8 cellular contexts compared by ENCODE assay signal in genomic region chr9:108761530-108762347, GRCh38.
A peak's percentile ranks its signal among the peaks of the same experiment; 100 is the strongest.
DNase-seq lines count a peak whose midpoint lies in the region; ATAC-seq and TF ChIP-seq lines count a peak whose summit lies in the region.

No MANE protein-coding gene starts in this region.

- no peak overlapping the region for H3K4me3 Mint-ChIP-seq in activated CD4-positive, alpha-beta T cell treated with anti-CD3 and anti-CD28 coated beads for 36 hours
- H3K4me3 Mint-ChIP-seq in neural progenitor cell: no peak overlapping the region

- no peaks in the 10 kb centered on the region for H3K4me1 Mint-ChIP-seq in activated CD4-positive, alpha-beta T cell treated with anti-CD3 and anti-CD28 coated beads for 36 hours
- H3K4me1 Mint-ChIP-seq in neural progenitor cell: no peaks in the 10 kb centered on the region

- H3K36me3 ChIP-seq in GM23248 (ENCODE audit: low read depth) (no peaks in the 10 kb centered on the region), neural progenitor cell (no peaks in the 10 kb centered on the region)
- H3K36me3 ChIP-seq in effector memory CD4-positive, alpha-beta T cell (ENCODE audit: control insufficient read depth, insufficient read depth, low read length): no peaks in the 10 kb centered on the region

- WGBS in GM23248 (ENCODE audit: low coverage in 1 of 2, low lambda C conversion rate in 2 of 2, missing lambda C conversion rate in 2 of 2), 2 experiments: 21 to 24% methylated on average over 11 of the region's 11 CpGs

- in situ Hi-C loops in GM23248 (cut with MboI): loop anchor here (25.0 kb wide), 2 partner anchors 474 to 1324 kb away; no protein-coding TSS in a partner anchor

- no peaks in the 10 kb centered on the region for H3K36me3 Mint-ChIP-seq in activated CD4-positive, alpha-beta T cell treated with anti-CD3 and anti-CD28 coated beads for 36 hours (ENCODE audit: low read depth)
- no peaks in the 10 kb centered on the region for H3K36me3 Mint-ChIP-seq in neural progenitor cell

- H3K9me3 Mint-ChIP-seq in activated CD4-positive, alpha-beta T cell treated with anti-CD3 and anti-CD28 coated beads for 36 hours (ENCODE audit: low read depth): no peaks in the 10 kb centered on the region
- H3K9me3 Mint-ChIP-seq in neural progenitor cell: no peaks in the 10 kb centered on the region

- no peak overlapping the region for H3K4me3 ChIP-seq in GM23248
- no peak overlapping the region for H3K4me3 ChIP-seq in neural progenitor cell
- H3K4me3 ChIP-seq in effector memory CD4-positive, alpha-beta T cell (ENCODE audit: insufficient read depth, low read depth, low read length, poor library complexity, severe bottlenecking): no peak overlapping the region

- H3K9me2 ChIP-seq in GM23248 (ENCODE audit: insufficient read depth): no peaks in the 10 kb centered on the region

- peaks cover 2% of the 10 kb centered on the region for H3K27me3 Mint-ChIP-seq in activated CD4-positive, alpha-beta T cell treated with anti-CD3 and anti-CD28 coated beads for 36 hours
- peaks cover 4% of the 10 kb centered on the region for H3K27me3 Mint-ChIP-seq in neural progenitor cell (ENCODE audit: insufficient read depth, low read depth)

- peak; percentile 58 for ATAC-seq in activated CD4-positive, alpha-beta T cell treated with anti-CD3 and anti-CD28 coated beads for 36 hours
- ATAC-seq in GM19467 (IDR thresholded peaks at IDR 0.05; ENCODE audit: unreplicated experiment): no peak

- no peak overlapping the region for H3K27ac ChIP-seq in GM23248
- H3K27ac ChIP-seq in neural progenitor cell: no peak overlapping the region
- H3K27ac ChIP-seq in effector memory CD4-positive, alpha-beta T cell (ENCODE audit: insufficient read depth, low read length, poor library complexity, severe bottlenecking): no peak overlapping the region

- H3K9me3 ChIP-seq in GM23248 (ENCODE audit: low read depth) (no peaks in the 10 kb centered on the region), neural progenitor cell (ENCODE audit: low read depth) (no peaks in the 10 kb centered on the region)
- no peaks in the 10 kb centered on the region for H3K9me3 ChIP-seq in effector memory CD4-positive, alpha-beta T cell (ENCODE audit: control insufficient read depth, low read length)

- H3K9ac ChIP-seq in GM23248 (no peak overlapping the region), neural progenitor cell (no peak overlapping the region)

- H3K27ac Mint-ChIP-seq in activated CD4-positive, alpha-beta T cell treated with anti-CD3 and anti-CD28 coated beads for 36 hours: no peak overlapping the region
- H3K27ac Mint-ChIP-seq in neural progenitor cell: no peak overlapping the region

- POLR2A ChIA-PET in activated CD4-positive, alpha-beta T cell treated with anti-CD3 and anti-CD28 coated beads for 36 hours (lab: Charles Lee): no interaction called here

- H3K4me2 ChIP-seq in GM23248 (ENCODE audit: unreplicated experiment): no peak overlapping the region
- no peak overlapping the region for H3K4me2 ChIP-seq in neural progenitor cell

- H3K27me3 ChIP-seq in GM23248 (replicated peaks; ENCODE audit: insufficient read depth) (no peaks in the 10 kb centered on the region; the same call in 1 of the 2 replicates), neural progenitor cell (no peaks in the 10 kb centered on the region)
- no peaks in the 10 kb centered on the region for H3K27me3 ChIP-seq in effector memory CD4-positive, alpha-beta T cell (replicated peaks; ENCODE audit: control insufficient read depth, insufficient read depth, low read length, poor library complexity, severe bottlenecking)

- H3F3A ChIP-seq in GM23248 (ENCODE audit: insufficient read depth) (no peaks in the 10 kb centered on the region), neural progenitor cell (ENCODE audit: low read depth) (no peaks in the 10 kb centered on the region)

- intact Hi-C loops in activated CD4-positive, alpha-beta T cell treated with anti-CD3 and anti-CD28 coated beads for 36 hours (cut with DNase I, micrococcal nuclease): loop anchor here in 1 of 2 experiments (1.0 to 5.0 kb wide), 6 partner anchors 194 to 1624 kb away; no protein-coding TSS in a partner anchor

- H4K20me1 ChIP-seq in GM23248 (ENCODE audit: insufficient read depth): no peaks in the 10 kb centered on the region
- H4K20me1 ChIP-seq in neural progenitor cell (ENCODE audit: low read depth): no peaks in the 10 kb centered on the region

- H3K79me2 ChIP-seq in GM23248 (ENCODE audit: insufficient read depth): no peaks in the 10 kb centered on the region
- no peaks in the 10 kb centered on the region for H3K79me2 ChIP-seq in neural progenitor cell (ENCODE audit: low read depth)

- DNase-seq in DMS53 (lab: John Stamatoyannopoulos, UW): peak; percentile 69
- peak; percentile 74 for DNase-seq in GM23248
- DNase-seq in NCI-H146 (lab: John Stamatoyannopoulos, UW): peak; percentile 68
- peak; percentile 64 for DNase-seq in activated CD4-positive, alpha-beta T cell treated with anti-CD3 and anti-CD28 coated beads for 36 hours
- peak; percentile 80 for DNase-seq in fibroblast of peridontal ligament (ENCODE audit: extremely low read depth)
- peak; percentile 76 for DNase-seq in neural progenitor cell (ENCODE audit: low spot score)
- DNase-seq in effector memory CD4-positive, alpha-beta T cell: no peak

- H3K4me1 ChIP-seq in GM23248 (ENCODE audit: insufficient read depth) (peaks cover 6% of the 10 kb centered on the region; the same call in 1 of the 2 replicates), neural progenitor cell (no peaks in the 10 kb centered on the region)
- no peaks in the 10 kb centered on the region for H3K4me1 ChIP-seq in effector memory CD4-positive, alpha-beta T cell (ENCODE audit: control insufficient read depth, insufficient read depth, low read length, poor library complexity, severe bottlenecking)

- TF ChIP-seq CTCF in neural progenitor cell (IDR thresholded peaks at IDR 0.05): peak; percentile 95

- CTCF ChIA-PET in activated CD4-positive, alpha-beta T cell treated with anti-CD3 and anti-CD28 coated beads for 36 hours (lab: Charles Lee): interaction anchor here (0.6 to 1.9 kb wide), 10 partner anchors 11 to 1339 kb away, joined by 3 to 6 read pairs (median 3); no protein-coding TSS in a partner anchor

- H2AFZ ChIP-seq in GM23248: no peak overlapping the region
- H2AFZ ChIP-seq in neural progenitor cell (replicated peaks): peak overlapping the region; percentile 30

Comparison
In these comparisons a context has a peak if more than half of its experiments do, and no peak if none do; other contexts are left out.
1. DNase-seq: peak in DMS53 (single experiment), GM23248 (single experiment), NCI-H146 (single experiment), activated CD4-positive, alpha-beta T cell treated with anti-CD3 and anti-CD28 coated beads for 36 hours (single experiment), fibroblast of peridontal ligament (single experiment) and neural progenitor cell (single experiment); none in effector memory CD4-positive, alpha-beta T cell (0 of 3).